Comparison of ENCODE assay signal across 16 cellular contexts in the genomic region with DNA sequence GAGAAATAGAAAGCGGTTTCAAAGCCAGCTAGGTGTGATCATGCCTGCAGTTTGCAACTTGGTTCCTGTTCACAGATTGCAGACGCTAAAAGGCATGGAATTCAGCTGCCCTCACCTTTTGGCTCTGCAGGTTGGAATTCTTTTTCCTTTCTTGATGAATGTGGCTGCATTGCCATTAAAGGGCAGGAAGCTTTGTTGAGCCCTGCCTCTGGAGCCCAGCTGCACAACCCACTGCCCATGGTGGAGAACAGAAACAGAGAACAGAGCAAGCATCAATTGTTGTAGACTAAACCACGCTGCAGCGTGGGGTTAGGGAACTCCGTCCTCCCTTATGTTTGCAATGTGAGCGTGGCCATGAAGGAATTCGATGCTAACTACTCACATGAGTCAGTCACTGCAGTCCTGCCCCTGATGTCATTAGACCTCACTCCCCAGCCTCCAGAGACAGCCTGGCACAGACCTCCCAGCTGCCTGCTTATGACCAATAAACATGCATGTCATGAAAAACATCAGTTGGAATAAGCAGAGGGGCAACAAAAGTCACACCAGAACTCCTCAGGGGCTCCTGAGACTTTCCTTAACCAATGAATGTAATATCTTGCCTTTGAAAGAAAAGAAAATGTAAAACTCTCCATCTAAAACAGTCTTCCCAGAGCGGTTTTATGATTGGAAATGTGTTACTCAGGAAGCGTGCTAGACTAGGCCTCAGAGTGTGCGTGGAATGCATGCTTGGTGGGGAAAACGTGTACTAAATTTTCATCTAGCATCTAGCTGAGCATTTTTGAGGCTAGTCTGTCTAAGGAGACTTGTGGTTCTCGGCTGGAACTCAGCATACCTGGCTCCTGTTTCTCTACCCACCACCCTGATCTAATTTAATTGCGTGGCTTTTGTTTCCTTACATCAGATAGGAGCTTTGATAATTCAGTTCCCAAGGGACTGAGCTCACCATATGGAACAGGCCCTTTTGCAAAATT.
A peak's percentile ranks its signal among the peaks of the same experiment; 100 is the strongest.
DNase-seq lines count a peak whose midpoint lies in the region; ATAC-seq and TF ChIP-seq lines count a peak whose summit lies in the region.
"Had no signal": no experiment of that assay in that cellular context is flagged by ENCODE, and none has a peak within 500 bp of the region (broad histone marks: within the 10 kb centered on the region; RNA-seq: fewer than 3 reads in every experiment).

No MANE protein-coding gene starts in this region.

- H3K27me3 ChIP-seq in Loucy (ENCODE audit: insufficient read depth, low read length, poor library complexity, severe bottlenecking) = no peaks in the 10 kb centered on the region
- H3K27me3 ChIP-seq: pancreas had no signal

- H3K9me3 ChIP-seq in Loucy (ENCODE audit: insufficient read depth, low read depth, low read length) = no peaks in the 10 kb centered on the region
- H3K9me3 ChIP-seq: pancreas had no signal

- no peaks in the 10 kb centered on the region for H3K79me2 ChIP-seq in Loucy (ENCODE audit: insufficient read depth, low read length)

- H4K20me1 ChIP-seq in Loucy (ENCODE audit: insufficient read depth, low read length, poor library complexity, severe bottlenecking) = no peaks in the 10 kb centered on the region

- H3K9ac ChIP-seq in Loucy (ENCODE audit: low read depth, low read length, poor library complexity, severe bottlenecking) = no peak overlapping the region

- H3K4me3 ChIP-seq in Loucy (ENCODE audit: low read length, poor library complexity, severe bottlenecking) = no peak overlapping the region
- H3K4me3 ChIP-seq: pancreas had no signal

- TF ChIP-seq CTCF in Loucy (conservative IDR thresholded peaks at IDR 0.05; ENCODE audit: low read length) = no peak

- H3F3A ChIP-seq in Loucy (ENCODE audit: low read depth) = peaks cover 6% of the 10 kb centered on the region; the same call in 1 of the 2 replicates

- peak overlapping the region; percentile 28; the same call in 1 of the 2 replicates for H2AFZ ChIP-seq in Loucy (ENCODE audit: low read length)

- peaks cover 31% of the 10 kb centered on the region for H3K4me1 ChIP-seq in Loucy (ENCODE audit: insufficient read depth, low read length, poor library complexity, severe bottlenecking)
- H3K4me1 ChIP-seq: pancreas had no signal

- ATAC-seq in HG02938 (IDR thresholded peaks at IDR 0.05; ENCODE audit: unreplicated experiment) = no peak
- ATAC-seq: pancreas had no signal

- H3K9me2 ChIP-seq in Loucy (replicated peaks; ENCODE audit: low read depth, low read length) = no peaks in the 10 kb centered on the region

- no peaks in the 10 kb centered on the region for H3K36me3 ChIP-seq in Loucy (ENCODE audit: insufficient read depth, low read length)

- H3K4me2 ChIP-seq in Loucy (ENCODE audit: low read depth, low read length, poor library complexity, severe bottlenecking) = peak overlapping the region; percentile 4

- DNase-seq in Daoy (ENCODE audit: low read depth) (peak; percentile 74), astrocyte of the hippocampus (ENCODE audit: low read depth, low spot score) (peak; percentile 86), myocyte (ENCODE audit: low read depth) (peak; percentile 50), NCI-H510A treated with DMSO at 0.1 percent for 48 hours (lab: John Stamatoyannopoulos, UW) (no peak), HPDE6-E6E7 (ENCODE audit: extremely low spot score) (no peak), cerebellum (ENCODE audit: low spot score) (no peak)
- DNase-seq: activated CD8-positive, alpha-beta memory T cell treated with anti-CD3 and anti-CD28 coated beads for 24 hours; activated naive CD4-positive, alpha-beta T cell treated with Interleukin-2 at 50 U/mL for 16 hours; central memory CD4-positive, alpha-beta T cell; DND-41; H7; NCI-H1436; pancreas; Right ventricle myocardium superior had no signal

Comparison
In these comparisons a context has a peak if more than half of its experiments do, and no peak if none do; other contexts are left out.
1. DNase-seq: peak in Daoy (single experiment), astrocyte of the hippocampus (single experiment) and myocyte (single experiment); none in NCI-H510A treated with DMSO at 0.1 percent for 48 hours (single experiment), HPDE6-E6E7 (single experiment) and cerebellum (single experiment).